Comparison of ENCODE assay signal across 13 cellular contexts in the genomic region with DNA sequence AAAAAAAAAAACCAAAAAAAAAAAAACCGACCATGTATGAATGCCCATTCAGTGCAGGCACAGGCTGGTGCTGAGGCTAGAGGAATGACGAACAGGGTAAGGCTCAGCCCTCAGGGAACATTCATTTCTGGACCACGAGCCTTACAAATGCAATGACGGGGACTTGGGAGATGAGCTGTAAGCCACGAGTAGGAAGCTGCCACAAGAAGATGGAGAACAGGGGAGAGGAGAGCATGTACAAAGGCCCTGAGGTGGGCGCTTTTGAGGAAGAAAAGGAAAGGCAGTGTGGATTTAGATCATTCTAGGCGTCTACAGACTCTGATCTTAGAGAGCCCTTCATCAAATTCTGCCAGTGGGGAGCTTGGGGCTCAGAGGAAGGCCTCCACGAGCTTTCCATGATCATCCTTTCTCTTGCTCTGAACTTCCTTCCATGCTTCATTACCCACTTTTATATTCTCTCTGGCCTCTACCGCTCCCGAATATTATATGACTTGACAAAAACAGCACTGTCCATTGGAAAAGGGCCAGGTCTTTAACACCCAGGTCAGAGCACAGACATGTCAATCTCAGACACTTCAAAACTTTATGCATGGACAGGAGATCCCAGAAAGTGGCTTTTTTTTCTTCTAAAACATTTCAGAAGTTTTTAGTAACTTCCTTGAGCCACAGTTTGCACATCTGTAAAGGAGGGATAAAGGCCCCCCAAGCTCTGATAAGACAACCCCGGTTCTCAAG. TPM values are rescaled to one million over a fixed set of nuclear protein-coding genes. Genes with fewer than 3 reads are reported as not detected.
DNase-seq lines count a peak whose midpoint lies in the region; ATAC-seq, FAIRE-seq and TF ChIP-seq lines count a peak whose summit lies in the region.
"Had no signal": no experiment of that assay in that cellular context is flagged by ENCODE, and none has a peak within 500 bp of the region (broad histone marks: within the 10 kb centered on the region; RNA-seq: fewer than 3 reads in every experiment).

No MANE protein-coding gene starts in this region.

- peak overlapping the region; percentile 58 for H3K4me3 Mint-ChIP-seq in activated T-helper 2 cell treated with anti-CD3 and anti-CD28 coated beads, Interferon-gamma antibody, Interleukin-2, Interleukin-4, amounts not matched to agents 10 μg/mL and 5 μg/mL and 100 μg/mL, durations not matched to agents 14 hours and 24 hours and 36 hours (ENCODE audit: low read depth)
- peak overlapping the region; percentile 59 for H3K4me3 Mint-ChIP-seq in memory B cell

- peaks cover 11% of the 10 kb centered on the region for H3K79me2 ChIP-seq in ACC112 (ENCODE audit: control insufficient read depth, insufficient read depth, low read length, unreplicated experiment)
- H3K79me2 ChIP-seq in GM23248 (ENCODE audit: insufficient read depth): peaks cover 11% of the 10 kb centered on the region

- H3K27ac ChIP-seq in ACC112 (ENCODE audit: low read depth, low read length) (no peak overlapping the region), GM23248 (no peak overlapping the region)
- H3K27ac ChIP-seq: C4-2B, prostate gland had no signal

- 87 to 89% methylated on average over 11 of the region's 11 CpGs for WGBS in GM23248 (ENCODE audit: low coverage in 1 of 2, low lambda C conversion rate in 2 of 2, missing lambda C conversion rate in 2 of 2), 2 experiments

- no peak for TF ChIP-seq POLR2A in GM12892 (IDR thresholded peaks at IDR 0.05; ENCODE audit: low read depth, low read length)

- peaks cover 10% of the 10 kb centered on the region for H3K9me3 Mint-ChIP-seq in activated T-helper 2 cell treated with anti-CD3 and anti-CD28 coated beads, Interferon-gamma antibody, Interleukin-2, Interleukin-4, amounts not matched to agents 10 μg/mL and 5 μg/mL and 100 μg/mL, durations not matched to agents 14 hours and 24 hours and 36 hours
- H3K9me3 Mint-ChIP-seq in memory B cell: peaks cover 4% of the 10 kb centered on the region

- no peak overlapping the region for H3K9ac ChIP-seq in GM23248

- no peaks in the 10 kb centered on the region for H3F3A ChIP-seq in GM23248 (ENCODE audit: insufficient read depth)

- no peak overlapping the region for H3K4me2 ChIP-seq in GM23248 (ENCODE audit: unreplicated experiment)

- FAIRE-seq in GM12892 (lab: Jason Lieb, UNC): no peak

- H3K9me2 ChIP-seq in GM23248 (ENCODE audit: insufficient read depth): no peaks in the 10 kb centered on the region

- H2AFZ ChIP-seq in ACC112 (ENCODE audit: low read length, unreplicated experiment): no peak overlapping the region
- peak overlapping the region; percentile 74 for H2AFZ ChIP-seq in GM23248

- no peaks in the 10 kb centered on the region for H3K9me3 ChIP-seq in GM23248 (ENCODE audit: low read depth)
- H3K9me3 ChIP-seq: prostate gland had no signal

- H3K27ac Mint-ChIP-seq in activated T-helper 2 cell treated with anti-CD3 and anti-CD28 coated beads, Interferon-gamma antibody, Interleukin-2, Interleukin-4, amounts not matched to agents 10 μg/mL and 5 μg/mL and 100 μg/mL, durations not matched to agents 14 hours and 24 hours and 36 hours: peak overlapping the region; percentile 11
- H3K27ac Mint-ChIP-seq in memory B cell: no peak overlapping the region

- peaks cover 15% of the 10 kb centered on the region for H3K36me3 Mint-ChIP-seq in activated T-helper 2 cell treated with anti-CD3 and anti-CD28 coated beads, Interferon-gamma antibody, Interleukin-2, Interleukin-4, amounts not matched to agents 10 μg/mL and 5 μg/mL and 100 μg/mL, durations not matched to agents 14 hours and 24 hours and 36 hours (ENCODE audit: low read depth)
- H3K36me3 Mint-ChIP-seq in memory B cell: peaks cover 5% of the 10 kb centered on the region

- no peak for DNase-seq in GM23248
- DNase-seq in activated T-helper 2 cell treated with anti-CD3 and anti-CD28 coated beads, Interferon-gamma antibody, Interleukin-2, Interleukin-4, amounts not matched to agents 10 μg/mL and 5 μg/mL and 100 μg/mL, durations not matched to agents 14 hours and 24 hours and 36 hours (ENCODE audit: low spot score): no peak
- DNase-seq in memory B cell (ENCODE audit: low spot score in 2 of 2): no peak
- no peak for DNase-seq in HK-2 (ENCODE audit: unreplicated experiment)
- DNase-seq in kidney tubule cell (ENCODE audit: low spot score): no peak
- DNase-seq in GM12892 (ENCODE audit: insufficient read length): no peak
- DNase-seq: amniotic stem cell, NCI-H1417 treated with DMSO at 0.1 percent for 48 hours, T1000 had no signal

- intact Hi-C loops in activated T-helper 2 cell treated with anti-CD3 and anti-CD28 coated beads, Interferon-gamma antibody, Interleukin-2, Interleukin-4, amounts not matched to agents 10 μg/mL and 5 μg/mL and 100 μg/mL, durations not matched to agents 14 hours and 24 hours and 36 hours (cut with micrococcal nuclease): loop anchor here (5.0 kb wide), 1 partner anchor 87 kb away; no protein-coding TSS in a partner anchor

- peaks cover 25% of the 10 kb centered on the region for H3K4me1 Mint-ChIP-seq in activated T-helper 2 cell treated with anti-CD3 and anti-CD28 coated beads, Interferon-gamma antibody, Interleukin-2, Interleukin-4, amounts not matched to agents 10 μg/mL and 5 μg/mL and 100 μg/mL, durations not matched to agents 14 hours and 24 hours and 36 hours (ENCODE audit: low read depth)
- peaks cover 14% of the 10 kb centered on the region for H3K4me1 Mint-ChIP-seq in memory B cell

- in situ Hi-C loops in GM23248 (cut with MboI): no loop called here

- H3K27me3 Mint-ChIP-seq in activated T-helper 2 cell treated with anti-CD3 and anti-CD28 coated beads, Interferon-gamma antibody, Interleukin-2, Interleukin-4, amounts not matched to agents 10 μg/mL and 5 μg/mL and 100 μg/mL, durations not matched to agents 14 hours and 24 hours and 36 hours (ENCODE audit: low read depth): peaks cover 41% of the 10 kb centered on the region
- peaks cover 25% of the 10 kb centered on the region for H3K27me3 Mint-ChIP-seq in memory B cell

- H4K20me1 ChIP-seq in GM23248 (ENCODE audit: insufficient read depth): no peaks in the 10 kb centered on the region

- ATAC-seq in memory B cell (ENCODE audit: low read depth): no peak
- no peak for ATAC-seq in HG03460 (IDR thresholded peaks at IDR 0.05; ENCODE audit: unreplicated experiment)

- H3K36me3 ChIP-seq in ACC112 (ENCODE audit: insufficient read depth, low read length): no peaks in the 10 kb centered on the region
- no peaks in the 10 kb centered on the region for H3K36me3 ChIP-seq in GM23248 (ENCODE audit: low read depth)
- H3K36me3 ChIP-seq: prostate gland had no signal

- H3K4me3 ChIP-seq in ACC112 (ENCODE audit: low read depth, low read length): peak overlapping the region; percentile 62
- H3K4me3 ChIP-seq in GM23248: no peak overlapping the region

- H3K27me3 ChIP-seq in ACC112 (ENCODE audit: insufficient read depth, low read length): peaks cover 25% of the 10 kb centered on the region
- H3K27me3 ChIP-seq in GM23248 (replicated peaks; ENCODE audit: insufficient read depth): peaks cover 11% of the 10 kb centered on the region; the same call in 1 of the 2 replicates

- peaks cover 5% of the 10 kb centered on the region for H3K4me1 ChIP-seq in ACC112 (ENCODE audit: control insufficient read depth, insufficient read depth, low read length, unreplicated experiment)
- no peaks in the 10 kb centered on the region; the same call in 1 of the 2 replicates for H3K4me1 ChIP-seq in GM23248 (ENCODE audit: insufficient read depth)
- H3K4me1 ChIP-seq: prostate gland had no signal

RNA-seq across cellular contexts. Expression of gene ZNF518B, which starts 3.3 kb away (rescaled TPM):
- 19.0 and 28.7 TPM in 2 replicates for total RNA-seq in GM23248 (2014; rRNA removed; shearing (Covaris generic))
- polyA plus RNA-seq in GM23248 (2016; fragmentation: Nextera tagmentation; extraction: Ambion mirVana): 9.0 TPM in 2 replicates
- 22.9 and 24.9 TPM in 2 replicates for total RNA-seq in activated T-helper 2 cell treated with anti-CD3 and anti-CD28 coated beads, Interferon-gamma antibody, Interleukin-2, Interleukin-4, amounts not matched to agents 10 μg/mL and 5 μg/mL and 100 μg/mL, durations not matched to agents 14 hours and 24 hours and 36 hours
- 7.4 TPM for polyA plus RNA-seq in GM12892 (2012; ENCODE audit: missing spikeins)
